In genomic region chr15:40937762-40938529, GRCh38 we compare ENCODE assay signal across 9 cellular contexts. TPM values are rescaled to one million over a fixed set of nuclear protein-coding genes. Genes with fewer than 3 reads are reported as not detected.
DNase-seq lines count a peak whose midpoint lies in the region; ATAC-seq and TF ChIP-seq lines count a peak whose summit lies in the region.
"Had no signal": no experiment of that assay in that cellular context is flagged by ENCODE, and none has a peak within 500 bp of the region (broad histone marks: within the 10 kb centered on the region; RNA-seq: fewer than 3 reads in every experiment).

No MANE protein-coding gene starts in this region.

- peak; percentile 72 for DNase-seq in D341Med (ENCODE audit: low spot score)
- DNase-seq in LNCaP clone FGC (ENCODE audit: low read depth) = peak; percentile 92
- no peak for DNase-seq in cardiac fibroblast (ENCODE audit: low read depth in 2 of 2)
- peak in 4 of 9 donors; percentile 20 to 42 (median 38) for DNase-seq in naive thymus-derived CD4-positive, alpha-beta T cell
- no peak for DNase-seq in mucosa of gallbladder (ENCODE audit: low spot score)
- no peak for DNase-seq in omental fat pad (ENCODE audit: low spot score)
- DNase-seq in NCI-H510A treated with DMSO at 0.1 percent for 48 hours (lab: John Stamatoyannopoulos, UW) = no peak
- DNase-seq: T-helper 1 cell had no signal

- H3K36me3 ChIP-seq in naive thymus-derived CD4-positive, alpha-beta T cell (ENCODE audit: control insufficient read depth in 2 of 3, insufficient read depth in 3 of 3, low read length in 3 of 3) = no peaks in the 10 kb centered on the region

- POLR2A ChIA-PET in naive thymus-derived CD4-positive, alpha-beta T cell (lab: Charles Lee) = no interaction called here

- H3K4me3 Mint-ChIP-seq in naive thymus-derived CD4-positive, alpha-beta T cell = no peak overlapping the region

- H3K4me1 Mint-ChIP-seq in naive thymus-derived CD4-positive, alpha-beta T cell = peaks cover 6 to 34% (median 28%) of the 10 kb centered on the region in 7 donors

- no peak overlapping the region for H3K27ac ChIP-seq in naive thymus-derived CD4-positive, alpha-beta T cell (ENCODE audit: low read depth, low read length)

- peaks cover 8 to 18% of the 10 kb centered on the region in 2 donors for H3K4me1 ChIP-seq in naive thymus-derived CD4-positive, alpha-beta T cell (ENCODE audit: control insufficient read depth in 2 of 2, insufficient read depth in 2 of 2, low read length in 2 of 2)

- no peaks in the 10 kb centered on the region for H3K9me3 ChIP-seq in naive thymus-derived CD4-positive, alpha-beta T cell (ENCODE audit: control insufficient read depth in 2 of 3, low read length in 3 of 3)

- H3K36me3 Mint-ChIP-seq in naive thymus-derived CD4-positive, alpha-beta T cell = no peaks in the 10 kb centered on the region

- intact Hi-C loops in naive thymus-derived CD4-positive, alpha-beta T cell (cut with micrococcal nuclease) = loop anchor here in 1 of 2 donors (1.0 to 2.0 kb wide), 3 partner anchors 15 to 246 kb away; partner anchors contain the start of gene CHAC1

- peak; percentile 89 for TF ChIP-seq CTCF in LNCaP clone FGC (IDR thresholded peaks at IDR 0.05; ENCODE audit: control insufficient read depth, extremely low read depth, insufficient read depth)
- peak; percentile 16 for TF ChIP-seq CTCF in cardiac fibroblast (IDR thresholded peaks at IDR 0.05; ENCODE audit: low read depth, low read length)
- no peak for TF ChIP-seq CTCF in omental fat pad (IDR thresholded peaks at IDR 0.05)

- H3K9me3 Mint-ChIP-seq in naive thymus-derived CD4-positive, alpha-beta T cell = peaks cover 0 to 2% (median 0%) of the 10 kb centered on the region in 11 donors

- CTCF ChIA-PET in naive thymus-derived CD4-positive, alpha-beta T cell (lab: Charles Lee) = interaction anchor here (0.7 to 5.0 kb wide), 2 partner anchors 8 to 33 kb away, joined by 4 to 44 read pairs; no protein-coding TSS in a partner anchor

- ATAC-seq in naive thymus-derived CD4-positive, alpha-beta T cell = peak; percentile 44
- no peak for ATAC-seq in omental fat pad (ENCODE audit: low FRiP score)
- ATAC-seq in HG03135 (IDR thresholded peaks at IDR 0.05; ENCODE audit: unreplicated experiment) = no peak

- H3K4me3 ChIP-seq in LNCaP clone FGC (ENCODE audit: low read depth, low read length) (no peak overlapping the region), cardiac fibroblast (replicated peaks in 1 of 2; ENCODE audit: low read depth in 2 of 2, low read length in 2 of 2) (no peak overlapping the region)
- H3K4me3 ChIP-seq in naive thymus-derived CD4-positive, alpha-beta T cell (ENCODE audit: low read length) = no peak overlapping the region

- H3K27me3 ChIP-seq in naive thymus-derived CD4-positive, alpha-beta T cell (ENCODE audit: control insufficient read depth in 2 of 2, insufficient read depth in 2 of 2, low read length in 2 of 2) = no peaks in the 10 kb centered on the region

- peak overlapping the region in 5 of 9 donors; percentile 17 to 77 (median 34) for H3K27ac Mint-ChIP-seq in naive thymus-derived CD4-positive, alpha-beta T cell

- H3K27me3 Mint-ChIP-seq in naive thymus-derived CD4-positive, alpha-beta T cell = peaks cover 6 to 8% (median 7%) of the 10 kb centered on the region in 5 donors

RNA-seq across cellular contexts. Expression of gene DLL4, which starts 8.8 kb away (rescaled TPM):
- total RNA-seq in naive thymus-derived CD4-positive, alpha-beta T cell = not detected
- not detected for polyA plus RNA-seq in naive thymus-derived CD4-positive, alpha-beta T cell
- total RNA-seq in mucosa of gallbladder (7.2 TPM), omental fat pad (10 to 100 TPM in 2 of 4 donors, 1 to 10 TPM in 2; 5.8 to 27.6 (median 10.1) TPM)

RNA-seq across cellular contexts. Expression of gene CHAC1, which starts 15.3 kb away (rescaled TPM):
- total RNA-seq in naive thymus-derived CD4-positive, alpha-beta T cell = 1 to 10 TPM in 3 of 5 experiments, under 1 TPM in 2; 0.24 to 5.7 (median 1.1) TPM
- under 1 TPM in 1 of 2 donors, not detected in 1; 0.39 TPM for polyA plus RNA-seq in naive thymus-derived CD4-positive, alpha-beta T cell
- 2.8 TPM for total RNA-seq in mucosa of gallbladder
- total RNA-seq in omental fat pad = 10 to 100 TPM in 2 of 4 donors, 1 to 10 TPM in 1, under 1 TPM in 1; 0.63 to 63.6 (median 13.4) TPM

RNA-seq across cellular contexts. Expression of gene VPS18, which starts 43.7 kb away (rescaled TPM):
- 10 to 100 TPM; 19.9 to 22.3 (median 20.5) TPM for total RNA-seq in naive thymus-derived CD4-positive, alpha-beta T cell
- 10 to 100 TPM; 15.9 to 25.8 TPM for polyA plus RNA-seq in naive thymus-derived CD4-positive, alpha-beta T cell
- 42.2 TPM for total RNA-seq in mucosa of gallbladder
- total RNA-seq in omental fat pad = 10 to 100 TPM; 25.2 to 32.9 (median 28.9) TPM

Comparison
In these comparisons a context has a peak if more than half of its experiments do, and no peak if none do; other contexts are left out.
1. DNase-seq: peak in D341Med (single experiment) and LNCaP clone FGC (single experiment); none in cardiac fibroblast (0 of 2), mucosa of gallbladder (single experiment), omental fat pad (single experiment) and NCI-H510A treated with DMSO at 0.1 percent for 48 hours (single experiment).
2. CTCF ChIP-seq: peak in LNCaP clone FGC (single experiment) and cardiac fibroblast (single experiment); none in omental fat pad (0 of 3).